Comparison of ENCODE assay signal across 8 cellular contexts in the genomic region with DNA sequence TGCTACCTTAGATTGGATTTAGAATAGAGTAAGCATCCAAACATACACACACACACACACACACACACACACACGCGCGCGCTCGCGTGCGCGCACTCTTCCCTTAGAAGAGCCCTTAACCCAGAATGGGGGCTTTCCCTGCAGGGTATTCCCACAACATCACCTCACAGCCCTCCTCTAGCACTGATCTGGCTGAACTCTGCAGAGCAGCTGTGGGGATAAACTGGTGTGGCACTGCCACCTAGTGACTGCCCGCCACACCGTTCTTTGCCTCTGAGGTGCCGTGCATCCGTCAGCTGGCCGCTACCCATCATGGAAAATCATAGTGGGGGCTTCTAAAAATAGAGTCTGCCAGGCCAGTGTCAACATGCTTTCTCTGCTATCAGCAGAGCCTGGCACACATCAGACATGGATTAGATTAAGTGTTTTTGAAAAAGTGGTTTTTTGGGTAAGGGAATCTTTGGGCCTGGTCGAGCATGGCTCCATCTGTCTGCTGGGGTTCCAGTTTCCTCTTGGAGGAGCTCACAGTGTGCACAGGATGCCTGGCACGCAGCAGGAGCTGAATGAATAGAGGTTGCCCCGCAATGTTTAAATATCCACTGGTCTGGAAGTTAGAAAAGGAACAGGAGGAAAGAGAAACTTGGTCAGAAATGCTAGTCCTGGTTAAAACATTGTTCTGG.
DNase-seq lines count a peak whose midpoint lies in the region; ATAC-seq, FAIRE-seq and TF ChIP-seq lines count a peak whose summit lies in the region.

No MANE protein-coding gene starts in this region.

- H3K4me3 ChIP-seq in GM06990 (replicated peaks; ENCODE audit: low read depth, low read length) (no peak overlapping the region), HAP-1 (no peak overlapping the region), LNCaP clone FGC (ENCODE audit: low read depth, low read length) (no peak overlapping the region), cardiac fibroblast (replicated peaks in 1 of 2; ENCODE audit: low read depth in 2 of 2, low read length in 2 of 2) (no peak overlapping the region), HepG2 (replicated peaks in 1 of 3; ENCODE audit: insufficient read depth in 1 of 3, low read depth in 2 of 3, low read length in 3 of 3) (no peak overlapping the region)

- H3K27ac ChIP-seq in 22Rv1 (no peak overlapping the region), HepG2 (ENCODE audit: extremely low read length, insufficient read depth, low read length) (no peak overlapping the region)

- no peaks in the 10 kb centered on the region for H3K27me3 ChIP-seq in GM06990 (replicated peaks; ENCODE audit: control insufficient read depth, insufficient read depth, low read length)
- peaks cover 7% of the 10 kb centered on the region; the same call in 1 of the 2 replicates for H3K27me3 ChIP-seq in HAP-1 (ENCODE audit: low read depth)
- H3K27me3 ChIP-seq in HepG2 (ENCODE audit: control insufficient read depth in 1 of 2, insufficient read depth in 2 of 2, low read length in 2 of 2): peaks cover 0 to 5% of the 10 kb centered on the region in 2 experiments; a peak in 1 of 5 replicates

- no peak overlapping the region for H3K9ac ChIP-seq in HepG2 (ENCODE audit: insufficient read depth, low read depth, low read length)

- POLR2A ChIA-PET in HepG2 (lab: Yijun Ruan, JAX): no interaction called here

- no peaks in the 10 kb centered on the region for H3K4me1 ChIP-seq in HAP-1
- H3K4me1 ChIP-seq in HepG2 (ENCODE audit: insufficient read depth, low read length): no peaks in the 10 kb centered on the region

- CTCF ChIA-PET in HepG2 (lab: Yijun Ruan, JAX; ENCODE audit: low intra/inter-chr PET ratio, low total read pairs): interaction anchor here (2.4 to 2.8 kb wide), 2 partner anchors 771 to 838 kb away, joined by 9 to 13 read pairs; no protein-coding TSS in a partner anchor

- TF ChIP-seq POLR2A in HepG2 (IDR thresholded peaks at IDR 0.05; ENCODE audit: insufficient read depth in 1 of 2, low read depth in 2 of 2, low read length in 2 of 2): no peak

- H3K9me3 ChIP-seq in HAP-1 (no peaks in the 10 kb centered on the region), HepG2 (ENCODE audit: low read length) (no peaks in the 10 kb centered on the region)

- TF ChIP-seq CTCF in 22Rv1 (IDR thresholded peaks at IDR 0.05): peak; percentile 82
- peak; percentile 90 for TF ChIP-seq CTCF in GM06990 (IDR thresholded peaks at IDR 0.05; ENCODE audit: insufficient read depth, low read length, poor library complexity, severe bottlenecking)
- peak; percentile 90 for TF ChIP-seq CTCF in LNCaP clone FGC (IDR thresholded peaks at IDR 0.05; ENCODE audit: control insufficient read depth, extremely low read depth, insufficient read depth)
- peak; percentile 82 for TF ChIP-seq CTCF in cardiac fibroblast (IDR thresholded peaks at IDR 0.05; ENCODE audit: low read depth, low read length)
- peak; percentile 89 for TF ChIP-seq CTCF in HepG2 (CRISPR knock-in tag; IDR thresholded peaks at IDR 0.05)

- no TSS peak for BruUV-seq in HepG2 (replicated peaks; lab: Mats Ljungman, UMichigan)

- in situ Hi-C loops in HAP-1 (cut with MboI; ENCODE audit: low sequenced_read_pairs): loop anchor here (25.0 kb wide), 1 partner anchor 763 kb away; no protein-coding TSS in a partner anchor
- in situ Hi-C loops in HepG2 (cut with HindIII; ENCODE audit: extremely low pct_ligation_motif_present, low pct_unique_long_range_greater_than_20kb): loop anchor here (5.0 to 25.0 kb wide), 3 partner anchors 363 to 838 kb away; no protein-coding TSS in a partner anchor

- H4K20me1 ChIP-seq in HepG2 (ENCODE audit: insufficient read depth, low read length): no peaks in the 10 kb centered on the region

- TF ChIP-seq EP300 in HepG2 (IDR thresholded peaks at IDR 0.05; ENCODE audit: low read depth in 2 of 2, low read length in 2 of 2) (no peak), HepG2 (CRISPR knock-in tag; IDR thresholded peaks at IDR 0.05; ENCODE audit: borderline replicate concordance) (no peak)

- peak; percentile 73 for TF ChIP-seq RAD21 in HepG2 (CRISPR knock-in tag; IDR thresholded peaks at IDR 0.05)

- no peaks in the 10 kb centered on the region for H3K79me2 ChIP-seq in HepG2 (ENCODE audit: insufficient read depth, low read length)

- no peaks in the 10 kb centered on the region for H3K36me3 ChIP-seq in GM06990 (ENCODE audit: control insufficient read depth, insufficient read depth, low read length)
- H3K36me3 ChIP-seq in HAP-1 (replicated peaks): no peaks in the 10 kb centered on the region
- no peaks in the 10 kb centered on the region for H3K36me3 ChIP-seq in HepG2 (replicated peaks in 1 of 2; ENCODE audit: control insufficient read depth in 1 of 2, insufficient read depth in 2 of 2, low read length in 2 of 2)

- WGBS in HepG2 (ENCODE audit: low lambda C conversion rate): 1% methylated on average over 14 of the region's 16 CpGs

- intact Hi-C loops in HepG2 (cut with micrococcal nuclease; ENCODE audit: unreplicated experiment): loop anchor here (1.0 to 5.0 kb wide), 3 partner anchors 433 to 771 kb away; no protein-coding TSS in a partner anchor

- peak; percentile 86 for FAIRE-seq in HepG2 (lab: Jason Lieb, UNC)

- peak; percentile 100 for ATAC-seq in HepG2

- H3K4me2 ChIP-seq in HepG2 (ENCODE audit: low read depth, low read length): no peak overlapping the region

- DNase-seq in GM06990 (ENCODE audit: extremely low read depth, insufficient read length): peak; percentile 80
- DNase-seq in HAP-1 (ENCODE audit: low spot score in 2 of 2): peak; percentile 42 to 68
- no peak for DNase-seq in LNCaP clone FGC (ENCODE audit: low read depth)
- DNase-seq in SW480 (ENCODE audit: low spot score): peak; percentile 59
- DNase-seq in cardiac fibroblast (ENCODE audit: low read depth in 2 of 2): peak; percentile 64 to 67
- peak; percentile 25 for DNase-seq in HepG2 (ENCODE audit: low spot score)
- peak; percentile 9 to 29 for DNase-seq in stimulated activated CD4-positive, alpha-beta T cell treated with anti-CD3 and anti-CD28 coated beads, Interleukin-4, amount 100 ng/mL, for 4 hours

- no peak overlapping the region for H2AFZ ChIP-seq in HepG2 (ENCODE audit: low read length)

TF ChIP-seq in HepG2, 621 proteins besides CTCF, POLR2A, EP300 and RAD21:
- TF ChIP-seq, protein P1, sequence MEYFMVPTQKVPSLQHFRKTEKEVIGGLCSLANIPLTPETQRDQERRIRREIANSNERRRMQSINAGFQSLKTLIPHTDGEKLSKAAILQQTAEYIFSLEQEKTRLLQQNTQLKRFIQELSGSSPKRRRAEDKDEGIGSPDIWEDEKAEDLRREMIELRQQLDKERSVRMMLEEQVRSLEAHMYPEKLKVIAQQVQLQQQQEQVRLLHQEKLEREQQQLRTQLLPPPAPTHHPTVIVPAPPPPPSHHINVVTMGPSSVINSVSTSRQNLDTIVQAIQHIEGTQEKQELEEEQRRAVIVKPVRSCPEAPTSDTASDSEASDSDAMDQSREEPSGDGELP (IDR thresholded peaks at IDR 0.05; ENCODE audit: borderline replicate concordance, low read depth): peak; percentile 40; the same call in 1 of the 2 replicates
- TF ChIP-seq SALL1 (CRISPR knock-in tag; IDR thresholded peaks at IDR 0.05) (peak; percentile 33; the same call in 1 of the 2 replicates), SIN3A (IDR thresholded peaks at IDR 0.05; ENCODE audit: borderline replicate concordance, low read depth, low read length) (no peak), STAG1 (CRISPR knock-in tag; IDR thresholded peaks at IDR 0.05) (peak; percentile 90), SMC3 (IDR thresholded peaks at IDR 0.05; ENCODE audit: low read length) (peak; percentile 48; the same call in 1 of the 2 replicates), AGO2 (optimal IDR thresholded peaks at IDR 0.05; ENCODE audit: low read depth, low read length) (no peak)
- TF ChIP-seq, protein P2, sequence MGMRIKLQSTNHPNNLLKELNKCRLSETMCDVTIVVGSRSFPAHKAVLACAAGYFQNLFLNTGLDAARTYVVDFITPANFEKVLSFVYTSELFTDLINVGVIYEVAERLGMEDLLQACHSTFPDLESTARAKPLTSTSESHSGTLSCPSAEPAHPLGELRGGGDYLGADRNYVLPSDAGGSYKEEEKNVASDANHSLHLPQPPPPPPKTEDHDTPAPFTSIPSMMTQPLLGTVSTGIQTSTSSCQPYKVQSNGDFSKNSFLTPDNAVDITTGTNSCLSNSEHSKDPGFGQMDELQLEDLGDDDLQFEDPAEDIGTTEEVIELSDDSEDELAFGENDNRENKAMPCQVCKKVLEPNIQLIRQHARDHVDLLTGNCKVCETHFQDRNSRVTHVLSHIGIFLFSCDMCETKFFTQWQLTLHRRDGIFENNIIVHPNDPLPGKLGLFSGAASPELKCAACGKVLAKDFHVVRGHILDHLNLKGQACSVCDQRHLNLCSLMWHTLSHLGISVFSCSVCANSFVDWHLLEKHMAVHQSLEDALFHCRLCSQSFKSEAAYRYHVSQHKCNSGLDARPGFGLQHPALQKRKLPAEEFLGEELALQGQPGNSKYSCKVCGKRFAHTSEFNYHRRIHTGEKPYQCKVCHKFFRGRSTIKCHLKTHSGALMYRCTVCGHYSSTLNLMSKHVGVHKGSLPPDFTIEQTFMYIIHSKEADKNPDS (CRISPR knock-in tag; IDR thresholded peaks at IDR 0.05): no peak
